In the genomic region with DNA sequence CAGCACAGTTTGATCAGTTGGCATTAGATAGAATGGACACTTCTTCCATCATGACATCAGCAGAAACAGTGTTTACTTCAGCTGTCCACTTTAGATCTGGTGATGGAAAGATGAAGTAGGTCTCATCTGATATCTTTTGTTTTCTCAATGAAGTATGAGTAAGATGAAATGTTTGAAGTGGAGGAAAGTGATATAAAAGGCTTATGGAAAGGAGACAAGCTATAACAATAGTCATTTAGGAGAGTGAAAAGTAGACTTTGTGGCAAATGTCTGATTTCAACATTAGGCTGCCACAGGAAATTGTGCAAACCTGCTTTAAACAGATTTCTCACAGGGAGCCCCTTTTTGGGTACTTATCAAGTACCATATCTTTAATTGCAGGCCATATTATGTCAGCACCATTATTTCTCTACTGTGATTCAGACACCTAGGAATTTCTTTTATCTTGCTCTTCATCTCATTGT, we compare ENCODE assay signal across 10 cellular contexts. TPM values are rescaled to one million over a fixed set of nuclear protein-coding genes. Genes with fewer than 3 reads are reported as not detected.
DNase-seq lines count a peak whose midpoint lies in the region; ATAC-seq, FAIRE-seq and TF ChIP-seq lines count a peak whose summit lies in the region.
"Had no signal": no experiment of that assay in that cellular context is flagged by ENCODE, and none has a peak within 500 bp of the region (broad histone marks: within the 10 kb centered on the region; RNA-seq: fewer than 3 reads in every experiment).

No MANE protein-coding gene starts in this region.

- H3K9me3 Mint-ChIP-seq in glutamatergic neuron (ENCODE audit: unreplicated experiment): no peaks in the 10 kb centered on the region
- H3K9me3 Mint-ChIP-seq: central memory CD8-positive, alpha-beta T cell had no signal

- DNase-seq in EL (peak; percentile 57), SKM-1 treated with dmso at 0.1 percent for 144 hours (lab: John Stamatoyannopoulos, UW; ENCODE audit: unreplicated experiment) (peak; percentile 58), keratinocyte (ENCODE audit: low read depth, low spot score) (no peak), GM10248 (ENCODE audit: extremely low spot score) (no peak), glutamatergic neuron (no peak)
- peak; percentile 16 for DNase-seq in Jurkat, Clone E6-1 (ENCODE audit: low read depth, low spot score)
- DNase-seq: activated CD4-positive, alpha-beta T cell treated with anti-CD3 and anti-CD28 coated beads, Interleukin-2, amount 50 U/mL, for 1 hour; thyroid gland had no signal

- H3K9ac ChIP-seq in keratinocyte (ENCODE audit: control insufficient read depth, extremely low read depth, insufficient read depth, low read length): no peak overlapping the region

- no peaks in the 10 kb centered on the region for H3K9me3 ChIP-seq in keratinocyte (ENCODE audit: control insufficient read depth, low read depth, low read length)
- H3K9me3 ChIP-seq: thyroid gland had no signal

- no peaks in the 10 kb centered on the region for H3K27me3 ChIP-seq in keratinocyte (ENCODE audit: control insufficient read depth, extremely low read depth, insufficient read depth, low read length)
- H3K27me3 ChIP-seq: thyroid gland had no signal

- H3K27me3 Mint-ChIP-seq in glutamatergic neuron (ENCODE audit: unreplicated experiment): no peaks in the 10 kb centered on the region
- H3K27me3 Mint-ChIP-seq: central memory CD8-positive, alpha-beta T cell had no signal

- POLR2A ChIA-PET in GM10248 (lab: Yijun Ruan, JAX): no interaction called here

- H3K27ac Mint-ChIP-seq in glutamatergic neuron (ENCODE audit: unreplicated experiment): no peak overlapping the region

- H2AFZ ChIP-seq in keratinocyte (ENCODE audit: control insufficient read depth, low read length): no peak overlapping the region

- no peak overlapping the region for H3K4me3 Mint-ChIP-seq in glutamatergic neuron (ENCODE audit: unreplicated experiment)
- H3K4me3 Mint-ChIP-seq: central memory CD8-positive, alpha-beta T cell had no signal

- CTCF ChIA-PET in GM10248 (lab: Yijun Ruan, JAX): no interaction called here

- dilution Hi-C loops in keratinocyte (cut with MboI; ENCODE audit: extremely low pct_ligation_motif_present, low sequenced_read_pairs): no loop called here

- H3K36me3 Mint-ChIP-seq in glutamatergic neuron (ENCODE audit: unreplicated experiment): no peaks in the 10 kb centered on the region

- no peak overlapping the region for H3K27ac ChIP-seq in keratinocyte (ENCODE audit: control insufficient read depth, insufficient read depth, low read length)
- H3K27ac ChIP-seq: thyroid gland had no signal

- no peaks in the 10 kb centered on the region for H3K36me3 ChIP-seq in keratinocyte (ENCODE audit: control insufficient read depth in 2 of 2, extremely low read depth in 1 of 2, insufficient read depth in 2 of 2, low read length in 2 of 2)
- H3K36me3 ChIP-seq: thyroid gland had no signal

- peaks cover 14% of the 10 kb centered on the region for H3K4me1 ChIP-seq in keratinocyte (ENCODE audit: control insufficient read depth, extremely low read depth, insufficient read depth, low read length)
- H3K4me1 ChIP-seq: thyroid gland had no signal

- H3K4me1 Mint-ChIP-seq in glutamatergic neuron (ENCODE audit: low read depth, unreplicated experiment): no peaks in the 10 kb centered on the region

- no peaks in the 10 kb centered on the region for H3K79me2 ChIP-seq in keratinocyte (ENCODE audit: control insufficient read depth, insufficient read depth, low read length)

- H3K4me3 ChIP-seq in Jurkat, Clone E6-1 (ENCODE audit: low read length): no peak overlapping the region
- no peak overlapping the region for H3K4me3 ChIP-seq in keratinocyte (ENCODE audit: control insufficient read depth in 2 of 3, extremely low read depth in 1 of 3, insufficient read depth in 2 of 3, low read depth in 1 of 3, low read length in 3 of 3)
- H3K4me3 ChIP-seq: thyroid gland had no signal

- H4K20me1 ChIP-seq in keratinocyte (ENCODE audit: control insufficient read depth, extremely low read depth, insufficient read depth, low read length): no peaks in the 10 kb centered on the region

- no peak for ATAC-seq in GM21360 (IDR thresholded peaks at IDR 0.05; ENCODE audit: unreplicated experiment)

- TF ChIP-seq CTCF in keratinocyte (optimal IDR thresholded peaks at IDR 0.05 in 1 of 3, IDR thresholded peaks at IDR 0.05 in 1 of 3, conservative IDR thresholded peaks at IDR 0.05 in 1 of 3; ENCODE audit: extremely low read depth in 1 of 3, insufficient read depth in 2 of 3, low read length in 3 of 3) (no peak), GM10248 (IDR thresholded peaks at IDR 0.05; ENCODE audit: control extremely low read depth, extremely low read depth, low read depth, missing control alignments) (no peak), glutamatergic neuron (IDR thresholded peaks at IDR 0.05; ENCODE audit: partially characterized antibody, unreplicated experiment) (no peak)

- no peak overlapping the region for H3K4me2 ChIP-seq in keratinocyte (ENCODE audit: control insufficient read depth, extremely low read depth, insufficient read depth, low read depth, low read length)

- peak; percentile 82 for FAIRE-seq in keratinocyte (lab: Jason Lieb, UNC)

- H3K9me1 ChIP-seq in keratinocyte (ENCODE audit: control insufficient read depth, extremely low read depth, insufficient read depth, low read length): no peaks in the 10 kb centered on the region

RNA-seq across cellular contexts. Expression of a gene that starts 18.2 kb away (rescaled TPM):
- polyA plus RNA-seq in Jurkat, Clone E6-1 (2012; ENCODE audit: insufficient read depth, insufficient read length): not detected
- polyA plus RNA-seq in keratinocyte: not detected in 3 replicates
- polyA plus RNA-seq in keratinocyte (2011; ENCODE audit: low read depth): not detected
- polyA plus RNA-seq in keratinocyte (2011; cell fraction: cytosol; rRNA removed): not detected in 2 replicates
- not detected in 2 replicates for polyA plus RNA-seq in keratinocyte (2011; cell fraction: nucleus; rRNA removed)
- polyA plus RNA-seq in keratinocyte (2012; ENCODE audit: low replicate concordance): not detected in 2 replicates
- not detected in 3 replicates for polyA minus RNA-seq in keratinocyte
- not detected for polyA minus RNA-seq in keratinocyte (2011; cell fraction: cytosol; rRNA and poly(A)+ RNA removed)
- polyA minus RNA-seq in keratinocyte (2011; cell fraction: nucleus; rRNA and poly(A)+ RNA removed): not detected in 2 replicates
- total RNA-seq in glutamatergic neuron (ENCODE audit: unreplicated experiment): not detected
- total RNA-seq: thyroid gland had no signal

Comparison
In these comparisons a context has a peak if more than half of its experiments do, and no peak if none do; other contexts are left out.
1. DNase-seq: peak in EL (single experiment), Jurkat, Clone E6-1 (single experiment) and SKM-1 treated with dmso at 0.1 percent for 144 hours (single experiment); none in keratinocyte (single experiment), GM10248 (single experiment) and glutamatergic neuron (single experiment).